In genomic region chr2:161898633-161899032, GRCh38 we compare ENCODE assay signal across 5 cellular contexts.
"Had no signal": no experiment of that assay in that cellular context is flagged by ENCODE, and none has a peak within 500 bp of the region (broad histone marks: within the 10 kb centered on the region; RNA-seq: fewer than 3 reads in every experiment).

No MANE protein-coding gene starts in this region.

- H3K9me3 Mint-ChIP-seq: GM23338, H9 had no signal

- H3K4me2 ChIP-seq: GM23338 had no signal

- DNase-seq: H9, HCEC 1CT, IMR-90 had no signal

- H3K4me3 Mint-ChIP-seq: GM23338, H9 had no signal

- H3K4me1 Mint-ChIP-seq: GM23338 had no signal

- H3K4me3 ChIP-seq: GM23338, K562 had no signal

- H3K27ac Mint-ChIP-seq: GM23338, H9 had no signal

- H2AFZ ChIP-seq: GM23338 had no signal

- ATAC-seq: GM23338, K562 had no signal
